In the genomic region with DNA sequence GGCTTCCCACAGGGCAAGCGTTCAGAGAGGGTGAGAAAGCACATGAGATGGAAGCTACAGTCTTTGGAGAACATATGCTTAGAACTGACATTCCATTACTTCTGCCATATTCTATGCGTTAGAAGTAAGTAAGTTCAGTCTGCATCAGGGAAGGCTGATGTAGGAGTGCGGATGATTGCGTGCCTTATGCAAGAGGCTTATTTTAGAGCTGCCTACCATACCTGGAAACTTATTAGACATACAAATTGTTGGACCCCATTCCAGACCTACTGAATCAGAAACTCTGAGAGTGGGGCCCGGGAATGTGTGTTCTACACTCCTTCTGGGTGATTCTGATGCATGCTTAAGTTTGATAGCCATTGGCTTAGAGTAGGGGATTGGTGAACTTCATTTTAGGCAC, we compare ENCODE assay signal across 6 cellular contexts.
"Had no signal": no experiment of that assay in that cellular context is flagged by ENCODE, and none has a peak within 500 bp of the region (broad histone marks: within the 10 kb centered on the region; RNA-seq: fewer than 3 reads in every experiment).

No MANE protein-coding gene starts in this region.

- H2AFZ ChIP-seq: GM23338 had no signal

- H3K36me3 ChIP-seq: HAP-1 had no signal

- H3K9me3 Mint-ChIP-seq: GM23338 had no signal

- ATAC-seq: GM23338, HCT116, K562 had no signal

- H3K9me3 ChIP-seq: HAP-1 had no signal

- H3K4me3 ChIP-seq: GM23338, HAP-1, K562 had no signal

- H3K27ac Mint-ChIP-seq: GM23338 had no signal

- FAIRE-seq: K562 had no signal

- DNase-seq: H7, IMR-90 had no signal

- H3K4me3 Mint-ChIP-seq: GM23338 had no signal

- H3K4me2 ChIP-seq: GM23338 had no signal
